1 cellular context compared by ENCODE assay signal in the genomic region with DNA sequence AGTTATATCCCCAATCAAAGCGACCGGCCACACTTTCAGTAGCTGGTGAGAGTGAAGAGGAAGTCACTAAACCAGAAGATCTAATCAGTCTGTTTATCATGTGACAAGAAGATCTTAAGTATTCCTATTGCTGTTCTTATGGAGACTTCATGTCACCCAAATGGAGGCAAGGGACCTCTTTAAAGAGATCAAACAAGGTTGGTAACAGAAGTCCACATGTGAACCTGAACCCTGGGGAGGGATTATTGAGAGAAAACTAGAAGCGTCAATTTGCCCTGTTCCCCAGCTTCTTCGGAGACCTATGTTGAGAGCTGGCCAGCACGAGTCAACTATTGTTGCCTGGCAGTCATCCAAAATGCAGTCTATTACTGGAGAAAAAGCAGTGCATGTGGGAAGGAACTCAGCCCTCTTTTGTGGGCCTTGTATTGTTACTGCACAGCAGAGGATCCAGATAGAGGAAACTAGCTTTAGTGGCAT.
TF ChIP-seq lines count a peak whose summit lies in the region.

No MANE protein-coding gene starts in this region.

TF ChIP-seq in IMR-90, 13 proteins besides CTCF, POLR2A, EP300 and RAD21:
- TF ChIP-seq, protein P1, sequence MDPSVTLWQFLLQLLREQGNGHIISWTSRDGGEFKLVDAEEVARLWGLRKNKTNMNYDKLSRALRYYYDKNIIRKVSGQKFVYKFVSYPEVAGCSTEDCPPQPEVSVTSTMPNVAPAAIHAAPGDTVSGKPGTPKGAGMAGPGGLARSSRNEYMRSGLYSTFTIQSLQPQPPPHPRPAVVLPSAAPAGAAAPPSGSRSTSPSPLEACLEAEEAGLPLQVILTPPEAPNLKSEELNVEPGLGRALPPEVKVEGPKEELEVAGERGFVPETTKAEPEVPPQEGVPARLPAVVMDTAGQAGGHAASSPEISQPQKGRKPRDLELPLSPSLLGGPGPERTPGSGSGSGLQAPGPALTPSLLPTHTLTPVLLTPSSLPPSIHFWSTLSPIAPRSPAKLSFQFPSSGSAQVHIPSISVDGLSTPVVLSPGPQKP (IDR thresholded peaks at IDR 0.05; ENCODE audit: borderline replicate concordance, low read depth, low read length) = no peak
